1 cellular context compared by ENCODE assay signal in genomic region chr19:36114763-36115452, GRCh38.
TF ChIP-seq lines count a peak whose summit lies in the region.

POLR2I (minus strand) TSS chr19:36114875; CDS start chr19:36114856, 19 bp downstream.

TF ChIP-seq in HepG2, 621 proteins besides CTCF, POLR2A, EP300 and RAD21 (continued from another document and continues in another):
- TF ChIP-seq ERF (CRISPR knock-in tag; IDR thresholded peaks at IDR 0.05) (peak; percentile 91), ZNF883 (CRISPR knock-in tag; IDR thresholded peaks at IDR 0.05; ENCODE audit: not compliant biosample characterization) (peak; percentile 88), FOSL2 (CRISPR knock-in tag; IDR thresholded peaks at IDR 0.05) (peak; percentile 48), KDM2A (CRISPR knock-in tag; IDR thresholded peaks at IDR 0.05; ENCODE audit: borderline replicate concordance, low read depth) (peak; percentile 92), ZNF205 (CRISPR knock-in tag; IDR thresholded peaks at IDR 0.05) (peak; percentile 72), ZBTB7B (CRISPR knock-in tag; IDR thresholded peaks at IDR 0.05) (no peak), TIGD3 (CRISPR knock-in tag; IDR thresholded peaks at IDR 0.05; ENCODE audit: borderline replicate concordance) (no peak), ATF4 (CRISPR knock-in tag; IDR thresholded peaks at IDR 0.05) (peak in 1 of 2 experiments; percentile 75; a peak in 2 of 4 replicates), CREM (IDR thresholded peaks at IDR 0.05) (peak; percentile 32; the same call in 1 of the 2 replicates), CREM (CRISPR knock-in tag; IDR thresholded peaks at IDR 0.05) (no peak), ZNF567 (CRISPR knock-in tag; IDR thresholded peaks at IDR 0.05; ENCODE audit: borderline replicate concordance) (peak; percentile 88; the same call in 1 of the 2 replicates), NCOA5 (CRISPR knock-in tag; IDR thresholded peaks at IDR 0.05) (no peak), ZNF432 (CRISPR knock-in tag; IDR thresholded peaks at IDR 0.05; ENCODE audit: borderline replicate concordance) (no peak), XBP1 (CRISPR knock-in tag; IDR thresholded peaks at IDR 0.05) (peak; percentile 65; the same call in 1 of the 2 replicates), HMG20B (CRISPR knock-in tag; conservative IDR thresholded peaks at IDR 0.05) (0 out of 2 replicates have a peak, but pooled peaks have one; percentile 49), ZNF616 (CRISPR knock-in tag; IDR thresholded peaks at IDR 0.05; ENCODE audit: low read depth) (no peak), MXI1 (IDR thresholded peaks at IDR 0.05; ENCODE audit: borderline replicate concordance, low read depth, low read length) (peak; percentile 92), ISL2 (CRISPR knock-in tag; IDR thresholded peaks at IDR 0.05) (peak; percentile 87), ZNF552 (CRISPR knock-in tag; IDR thresholded peaks at IDR 0.05; ENCODE audit: borderline replicate concordance) (peak; percentile 73; the same call in 1 of the 2 replicates), ZSCAN21 (CRISPR knock-in tag; IDR thresholded peaks at IDR 0.05; ENCODE audit: borderline replicate concordance) (0 out of 2 replicates have a peak, but pooled peaks have one; percentile 27), GATAD1 (CRISPR knock-in tag; IDR thresholded peaks at IDR 0.05) (peak; percentile 93), ZNF839 (CRISPR knock-in tag; IDR thresholded peaks at IDR 0.05; ENCODE audit: borderline replicate concordance) (peak; percentile 80; the same call in 1 of the 2 replicates), XRCC5 (optimal IDR thresholded peaks at IDR 0.05; ENCODE audit: low read length) (peak; percentile 40), TEAD2 (CRISPR knock-in tag; IDR thresholded peaks at IDR 0.05) (peak; percentile 81; the same call in 1 of the 2 replicates), SNAPC5 (CRISPR knock-in tag; IDR thresholded peaks at IDR 0.05; ENCODE audit: borderline replicate concordance) (0 out of 2 replicates have a peak, but pooled peaks have one; percentile 46), ZNF704 (CRISPR knock-in tag; IDR thresholded peaks at IDR 0.05; ENCODE audit: borderline replicate concordance) (peak; percentile 95), EZH2 (conservative IDR thresholded peaks at IDR 0.05; ENCODE audit: low read depth, low read length) (no peak), ZNF580 (CRISPR knock-in tag; IDR thresholded peaks at IDR 0.05; ENCODE audit: borderline replicate concordance, low read depth) (peak; percentile 94), TARDBP (CRISPR knock-in tag; IDR thresholded peaks at IDR 0.05) (peak; percentile 67; the same call in 1 of the 2 replicates), PHF21A (CRISPR knock-in tag; IDR thresholded peaks at IDR 0.05) (peak; percentile 76; the same call in 1 of the 2 replicates), BHLHE40 (IDR thresholded peaks at IDR 0.05; ENCODE audit: low read length) (peak; percentile 95), KMT2A (CRISPR knock-in tag; IDR thresholded peaks at IDR 0.05) (peak; percentile 75; the same call in 1 of the 2 replicates), HNF4G (IDR thresholded peaks at IDR 0.05; ENCODE audit: borderline replicate concordance, low read depth, low read length) (no peak), HNF4G (CRISPR knock-in tag; IDR thresholded peaks at IDR 0.05; ENCODE audit: borderline replicate concordance, low read depth) (no peak), ZSCAN9 (CRISPR knock-in tag; IDR thresholded peaks at IDR 0.05; ENCODE audit: borderline replicate concordance) (peak; percentile 82; the same call in 1 of the 2 replicates), KLF13 (CRISPR knock-in tag; IDR thresholded peaks at IDR 0.05) (no peak), BORCS8-MEF2B (CRISPR knock-in tag; IDR thresholded peaks at IDR 0.05) (peak; percentile 93), TAF1 (CRISPR knock-in tag; IDR thresholded peaks at IDR 0.05) (peak; percentile 55), ZNF652 (CRISPR knock-in tag; IDR thresholded peaks at IDR 0.05; ENCODE audit: borderline replicate concordance, low read depth) (no peak), ZNF609 (CRISPR knock-in tag; IDR thresholded peaks at IDR 0.05; ENCODE audit: borderline replicate concordance) (peak; percentile 46; the same call in 1 of the 2 replicates), ZNF556 (CRISPR knock-in tag; IDR thresholded peaks at IDR 0.05; ENCODE audit: borderline replicate concordance) (no peak), ZBTB26 (CRISPR knock-in tag; IDR thresholded peaks at IDR 0.05; ENCODE audit: borderline replicate concordance) (peak; percentile 58; the same call in 1 of the 2 replicates), ZNF737 (CRISPR knock-in tag; IDR thresholded peaks at IDR 0.05; ENCODE audit: borderline replicate concordance) (no peak), ZNF564 (CRISPR knock-in tag; IDR thresholded peaks at IDR 0.05) (peak; percentile 7; the same call in 1 of the 2 replicates), MBD4 (IDR thresholded peaks at IDR 0.05; ENCODE audit: borderline replicate concordance, low read length) (no peak), ZNF20 (CRISPR knock-in tag; IDR thresholded peaks at IDR 0.05) (0 out of 2 replicates have a peak, but pooled peaks have one; percentile 75), FOXK1 (CRISPR knock-in tag; IDR thresholded peaks at IDR 0.05; ENCODE audit: borderline replicate concordance, low read depth) (0 out of 2 replicates have a peak, but pooled peaks have one; percentile 50), HIVEP1 (CRISPR knock-in tag; IDR thresholded peaks at IDR 0.05) (peak; percentile 61; the same call in 1 of the 2 replicates), ZNF614 (CRISPR knock-in tag; IDR thresholded peaks at IDR 0.05; ENCODE audit: borderline replicate concordance) (peak; percentile 76), RFXANK (CRISPR knock-in tag; IDR thresholded peaks at IDR 0.05) (0 out of 2 replicates have a peak, but pooled peaks have one; percentile 36), ZNF770 (CRISPR knock-in tag; IDR thresholded peaks at IDR 0.05) (0 out of 2 replicates have a peak, but pooled peaks have one; percentile 34), POLR2AphosphoS5 (IDR thresholded peaks at IDR 0.05; ENCODE audit: low read depth, low read length) (peak; percentile 65), SOX13 (IDR thresholded peaks at IDR 0.05) (no peak), SOX13 (CRISPR knock-in tag; conservative IDR thresholded peaks at IDR 0.05 in 1 of 2, IDR thresholded peaks at IDR 0.05 in 1 of 2) (peak in 1 of 2 experiments; percentile 58; a peak in 2 of 4 replicates), DPF2 (CRISPR knock-in tag; IDR thresholded peaks at IDR 0.05; ENCODE audit: borderline replicate concordance, low read depth) (no peak)
